In genomic region chr2:144414324-144414845, GRCh38 we compare ENCODE assay signal across 8 cellular contexts.
A peak's percentile ranks its signal among the peaks of the same experiment; 100 is the strongest.
DNase-seq lines count a peak whose midpoint lies in the region; ATAC-seq and TF ChIP-seq lines count a peak whose summit lies in the region.

No MANE protein-coding gene starts in this region.

- no peak overlapping the region for H2AFZ ChIP-seq in OCI-LY7 (ENCODE audit: low read length)

- peaks cover 4% of the 10 kb centered on the region; the same call in 1 of the 2 replicates for H3K9me3 ChIP-seq in OCI-LY7 (ENCODE audit: low read length)

- H3K4me3 Mint-ChIP-seq in activated T-helper 1 cell treated with anti-CD3 and anti-CD28 coated beads, Interleukin-12 subunit alpha, Interleukin-12 subunit beta, Interleukin-2, Interleukin-4 antibody, amounts not matched to agents 30 ng/mL and 10 ng/mL and 1 ng/mL, durations not matched to agents 14 hours and 24 hours and 36 hours, result no peak overlapping the region
- H3K4me3 Mint-ChIP-seq in glutamatergic neuron (ENCODE audit: unreplicated experiment), result no peak overlapping the region

- H3K4me2 ChIP-seq in OCI-LY7 (ENCODE audit: low read length), result no peak overlapping the region

- H3K36me3 Mint-ChIP-seq in activated T-helper 1 cell treated with anti-CD3 and anti-CD28 coated beads, Interleukin-12 subunit alpha, Interleukin-12 subunit beta, Interleukin-2, Interleukin-4 antibody, amounts not matched to agents 30 ng/mL and 10 ng/mL and 1 ng/mL, durations not matched to agents 14 hours and 24 hours and 36 hours (ENCODE audit: low read depth), result peaks cover 20% of the 10 kb centered on the region
- H3K36me3 Mint-ChIP-seq in glutamatergic neuron (ENCODE audit: unreplicated experiment), result peaks cover 16% of the 10 kb centered on the region

- H3K27ac Mint-ChIP-seq in activated T-helper 1 cell treated with anti-CD3 and anti-CD28 coated beads, Interleukin-12 subunit alpha, Interleukin-12 subunit beta, Interleukin-2, Interleukin-4 antibody, amounts not matched to agents 30 ng/mL and 10 ng/mL and 1 ng/mL, durations not matched to agents 14 hours and 24 hours and 36 hours, result peak overlapping the region; percentile 55
- H3K27ac Mint-ChIP-seq in glutamatergic neuron (ENCODE audit: unreplicated experiment), result no peak overlapping the region

- H3K36me3 ChIP-seq in OCI-LY7 (ENCODE audit: insufficient read depth, low read length), result no peaks in the 10 kb centered on the region

- H4K20me1 ChIP-seq in OCI-LY7 (ENCODE audit: insufficient read depth, low read length), result no peaks in the 10 kb centered on the region

- no peaks in the 10 kb centered on the region for H3K9me2 ChIP-seq in OCI-LY7 (ENCODE audit: insufficient read depth, low read length)

- H3K4me3 ChIP-seq in OCI-LY7 (ENCODE audit: low read depth, low read length, poor library complexity, severe bottlenecking), result no peak overlapping the region

- H3K4me1 Mint-ChIP-seq in activated T-helper 1 cell treated with anti-CD3 and anti-CD28 coated beads, Interleukin-12 subunit alpha, Interleukin-12 subunit beta, Interleukin-2, Interleukin-4 antibody, amounts not matched to agents 30 ng/mL and 10 ng/mL and 1 ng/mL, durations not matched to agents 14 hours and 24 hours and 36 hours (ENCODE audit: low read depth), result peaks cover 29% of the 10 kb centered on the region
- peaks cover 6% of the 10 kb centered on the region for H3K4me1 Mint-ChIP-seq in glutamatergic neuron (ENCODE audit: low read depth, unreplicated experiment)

- ATAC-seq in GM18861 (IDR thresholded peaks at IDR 0.05; ENCODE audit: unreplicated experiment) (peak; percentile 76), HG02973 (IDR thresholded peaks at IDR 0.05; ENCODE audit: unreplicated experiment) (peak; percentile 50)

- no peaks in the 10 kb centered on the region for H3K79me2 ChIP-seq in OCI-LY7 (ENCODE audit: insufficient read depth, low read depth, low read length)

- DNase-seq in activated T-helper 1 cell treated with anti-CD3 and anti-CD28 coated beads, Interleukin-12 subunit alpha, Interleukin-12 subunit beta, Interleukin-2, Interleukin-4 antibody, amounts not matched to agents 30 ng/mL and 10 ng/mL and 1 ng/mL, durations not matched to agents 14 hours and 24 hours and 36 hours (ENCODE audit: low spot score), result no peak
- DNase-seq in kidney tubule cell (ENCODE audit: low spot score) (peak; percentile 66), GM19240 (ENCODE audit: insufficient read length, low spot score) (no peak), OCI-LY7 (ENCODE audit: low spot score) (no peak), NCI-H510A treated with DMSO at 0.1 percent for 48 hours (lab: John Stamatoyannopoulos, UW) (no peak), glutamatergic neuron (no peak)

- no peak overlapping the region for H3K27ac ChIP-seq in OCI-LY7 (ENCODE audit: low read depth, low read length, poor library complexity, severe bottlenecking)

- BruUV-seq in OCI-LY7 (replicated peaks; lab: Mats Ljungman, UMichigan), result no TSS peak

- H3K27me3 Mint-ChIP-seq in activated T-helper 1 cell treated with anti-CD3 and anti-CD28 coated beads, Interleukin-12 subunit alpha, Interleukin-12 subunit beta, Interleukin-2, Interleukin-4 antibody, amounts not matched to agents 30 ng/mL and 10 ng/mL and 1 ng/mL, durations not matched to agents 14 hours and 24 hours and 36 hours (ENCODE audit: insufficient read depth), result no peaks in the 10 kb centered on the region
- no peaks in the 10 kb centered on the region for H3K27me3 Mint-ChIP-seq in glutamatergic neuron (ENCODE audit: unreplicated experiment)

- POLR2A ChIA-PET in OCI-LY7 (lab: Charles Lee), result interaction anchor here (0.6 to 1.2 kb wide), 4 partner anchors 15 to 588 kb away, joined by 3 read pairs; no protein-coding TSS in a partner anchor

- intact Hi-C loops in activated T-helper 1 cell treated with anti-CD3 and anti-CD28 coated beads, Interleukin-12 subunit alpha, Interleukin-12 subunit beta, Interleukin-2, Interleukin-4 antibody, amounts not matched to agents 30 ng/mL and 10 ng/mL and 1 ng/mL, durations not matched to agents 14 hours and 24 hours and 36 hours (cut with micrococcal nuclease), result loop anchor here (1.0 to 5.0 kb wide), 12 partner anchors 10 to 715 kb away; a partner anchor contains a TSS
- intact Hi-C loops in OCI-LY7 (cut with micrococcal nuclease; ENCODE audit: unreplicated experiment), result no loop called here

- TF ChIP-seq CTCF in OCI-LY7 (conservative IDR thresholded peaks at IDR 0.05; ENCODE audit: low read length), result no peak
- TF ChIP-seq CTCF in glutamatergic neuron (IDR thresholded peaks at IDR 0.05; ENCODE audit: partially characterized antibody, unreplicated experiment), result no peak

- no peaks in the 10 kb centered on the region for H3K4me1 ChIP-seq in OCI-LY7 (ENCODE audit: insufficient read depth, low read length, poor library complexity, severe bottlenecking)

- CTCF ChIA-PET in OCI-LY7 (lab: Charles Lee; ENCODE audit: unreplicated experiment), result no interaction called here

- H3K9me3 Mint-ChIP-seq in activated T-helper 1 cell treated with anti-CD3 and anti-CD28 coated beads, Interleukin-12 subunit alpha, Interleukin-12 subunit beta, Interleukin-2, Interleukin-4 antibody, amounts not matched to agents 30 ng/mL and 10 ng/mL and 1 ng/mL, durations not matched to agents 14 hours and 24 hours and 36 hours, result peaks cover 16% of the 10 kb centered on the region
- peaks cover 2% of the 10 kb centered on the region for H3K9me3 Mint-ChIP-seq in glutamatergic neuron (ENCODE audit: unreplicated experiment)
